Comparison of ENCODE assay signal across 16 cellular contexts in genomic region chr10:89706011-89706410, GRCh38. TPM values are rescaled to one million over a fixed set of nuclear protein-coding genes. Genes with fewer than 3 reads are reported as not detected.
DNase-seq lines count a peak whose midpoint lies in the region; ATAC-seq and TF ChIP-seq lines count a peak whose summit lies in the region.
"Had no signal": no experiment of that assay in that cellular context is flagged by ENCODE, and none has a peak within 500 bp of the region (broad histone marks: within the 10 kb centered on the region; RNA-seq: fewer than 3 reads in every experiment).

No MANE protein-coding gene starts in this region.

- H3K27me3 ChIP-seq in GM23248 (replicated peaks; ENCODE audit: insufficient read depth) = no peaks in the 10 kb centered on the region
- H3K27me3 ChIP-seq: sigmoid colon had no signal

- H3K36me3 Mint-ChIP-seq in activated T-helper 1 cell treated with anti-CD3 and anti-CD28 coated beads, Interleukin-12 subunit alpha, Interleukin-12 subunit beta, Interleukin-2, Interleukin-4 antibody, amounts not matched to agents 30 ng/mL and 10 ng/mL and 1 ng/mL, durations not matched to agents 14 hours and 24 hours and 36 hours (ENCODE audit: low read depth) = peaks cover 20% of the 10 kb centered on the region

- in situ Hi-C loops in GM23248 (cut with MboI) = loop anchor here (25.0 kb wide), 1 partner anchor 294 kb away; the partner anchor contains the start of gene IFIT5

- H3K9me3 ChIP-seq in GM23248 (ENCODE audit: low read depth) = no peaks in the 10 kb centered on the region
- H3K9me3 ChIP-seq: lower lobe of right lung, sigmoid colon had no signal

- peaks cover 93% of the 10 kb centered on the region for H3K79me2 ChIP-seq in GM23248 (ENCODE audit: insufficient read depth)

- peaks cover 33% of the 10 kb centered on the region for H3K4me1 ChIP-seq in GM23248 (ENCODE audit: insufficient read depth)

- peak overlapping the region; percentile 23 for H3K4me3 Mint-ChIP-seq in activated T-helper 1 cell treated with anti-CD3 and anti-CD28 coated beads, Interleukin-12 subunit alpha, Interleukin-12 subunit beta, Interleukin-2, Interleukin-4 antibody, amounts not matched to agents 30 ng/mL and 10 ng/mL and 1 ng/mL, durations not matched to agents 14 hours and 24 hours and 36 hours
- H3K4me3 Mint-ChIP-seq: stimulated activated memory B cell treated with anti-CD40 and anti-IgM and Interleukin-4, amounts not matched to agents 10 μg/mL and 1 μg/mL and 100 μg/mL, for 72 hours had no signal

- H3K27me3 Mint-ChIP-seq in activated T-helper 1 cell treated with anti-CD3 and anti-CD28 coated beads, Interleukin-12 subunit alpha, Interleukin-12 subunit beta, Interleukin-2, Interleukin-4 antibody, amounts not matched to agents 30 ng/mL and 10 ng/mL and 1 ng/mL, durations not matched to agents 14 hours and 24 hours and 36 hours (ENCODE audit: insufficient read depth) = no peaks in the 10 kb centered on the region
- H3K27me3 Mint-ChIP-seq: stimulated activated memory B cell treated with anti-CD40 and anti-IgM and Interleukin-4, amounts not matched to agents 10 μg/mL and 1 μg/mL and 100 μg/mL, for 72 hours had no signal

- H3K9me2 ChIP-seq in GM23248 (ENCODE audit: insufficient read depth) = no peaks in the 10 kb centered on the region

- peak overlapping the region; percentile 50 for H3K4me2 ChIP-seq in GM23248 (ENCODE audit: unreplicated experiment)

- H3K9me3 Mint-ChIP-seq in activated T-helper 1 cell treated with anti-CD3 and anti-CD28 coated beads, Interleukin-12 subunit alpha, Interleukin-12 subunit beta, Interleukin-2, Interleukin-4 antibody, amounts not matched to agents 30 ng/mL and 10 ng/mL and 1 ng/mL, durations not matched to agents 14 hours and 24 hours and 36 hours = no peaks in the 10 kb centered on the region
- H3K9me3 Mint-ChIP-seq: stimulated activated memory B cell treated with anti-CD40 and anti-IgM and Interleukin-4, amounts not matched to agents 10 μg/mL and 1 μg/mL and 100 μg/mL, for 72 hours had no signal

- TF ChIP-seq CTCF in fibroblast of the aortic adventitia (IDR thresholded peaks at IDR 0.05; ENCODE audit: insufficient read depth, low read length) = no peak

- intact Hi-C loops in activated T-helper 1 cell treated with anti-CD3 and anti-CD28 coated beads, Interleukin-12 subunit alpha, Interleukin-12 subunit beta, Interleukin-2, Interleukin-4 antibody, amounts not matched to agents 30 ng/mL and 10 ng/mL and 1 ng/mL, durations not matched to agents 14 hours and 24 hours and 36 hours (cut with micrococcal nuclease) = loop anchor here (10.0 kb wide), 2 partner anchors 159 to 821 kb away; partner anchors contain the start of gene STAMBPL1

- 0 out of 2 replicates have a peak overlapping the region, but pooled peaks have one; percentile 2 for H3K27ac ChIP-seq in GM23248
- H3K27ac ChIP-seq: lower lobe of right lung, sigmoid colon, VCaP had no signal

- H4K20me1 ChIP-seq in GM23248 (ENCODE audit: insufficient read depth) = no peaks in the 10 kb centered on the region

- peak overlapping the region; percentile 19 for H3K9ac ChIP-seq in GM23248

- peak overlapping the region; percentile 78 for H2AFZ ChIP-seq in GM23248

- H3F3A ChIP-seq in GM23248 (ENCODE audit: insufficient read depth) = peaks cover 9% of the 10 kb centered on the region; the same call in 1 of the 2 replicates

- H3K27ac Mint-ChIP-seq in activated T-helper 1 cell treated with anti-CD3 and anti-CD28 coated beads, Interleukin-12 subunit alpha, Interleukin-12 subunit beta, Interleukin-2, Interleukin-4 antibody, amounts not matched to agents 30 ng/mL and 10 ng/mL and 1 ng/mL, durations not matched to agents 14 hours and 24 hours and 36 hours = peak overlapping the region; percentile 57
- H3K27ac Mint-ChIP-seq: stimulated activated memory B cell treated with anti-CD40 and anti-IgM and Interleukin-4, amounts not matched to agents 10 μg/mL and 1 μg/mL and 100 μg/mL, for 72 hours had no signal

- DNase-seq in AG20443 (ENCODE audit: low spot score) = peak; percentile 8
- DNase-seq in GM23248 = peak; percentile 45
- no peak for DNase-seq in activated T-helper 1 cell treated with anti-CD3 and anti-CD28 coated beads, Interleukin-12 subunit alpha, Interleukin-12 subunit beta, Interleukin-2, Interleukin-4 antibody, amounts not matched to agents 30 ng/mL and 10 ng/mL and 1 ng/mL, durations not matched to agents 14 hours and 24 hours and 36 hours (ENCODE audit: low spot score)
- DNase-seq in fibroblast of the aortic adventitia (ENCODE audit: low read depth) = peak; percentile 38
- no peak for DNase-seq in T-helper 9 cell
- DNase-seq in left lobe of liver (ENCODE audit: low spot score) = no peak
- DNase-seq in cerebellar nuclear complex (lab: John Stamatoyannopoulos, UW) = no peak
- DNase-seq: amygdala, dermis blood vessel endothelial cell, lower lobe of right lung, NCI-H1048, SIG-M5, sigmoid colon had no signal

- peak overlapping the region; percentile 10; the same call in 1 of the 2 replicates for H3K4me3 ChIP-seq in GM23248
- H3K4me3 ChIP-seq in fibroblast of the aortic adventitia (ENCODE audit: low read depth, low read length) = no peak overlapping the region
- H3K4me3 ChIP-seq: lower lobe of right lung, sigmoid colon had no signal

- H3K4me1 Mint-ChIP-seq in activated T-helper 1 cell treated with anti-CD3 and anti-CD28 coated beads, Interleukin-12 subunit alpha, Interleukin-12 subunit beta, Interleukin-2, Interleukin-4 antibody, amounts not matched to agents 30 ng/mL and 10 ng/mL and 1 ng/mL, durations not matched to agents 14 hours and 24 hours and 36 hours (ENCODE audit: low read depth) = peaks cover 66% of the 10 kb centered on the region

- ATAC-seq in left lobe of liver = no peak
- ATAC-seq: HCT116; lower lobe of right lung; stimulated activated memory B cell treated with anti-CD40 and anti-IgM and Interleukin-4, amounts not matched to agents 10 μg/mL and 1 μg/mL and 100 μg/mL, for 72 hours had no signal

- no peaks in the 10 kb centered on the region for H3K36me3 ChIP-seq in GM23248 (ENCODE audit: low read depth)
- H3K36me3 ChIP-seq: lower lobe of right lung, sigmoid colon had no signal

RNA-seq across cellular contexts. Expression of gene KIF20B, which starts 4.6 kb away (rescaled TPM):
- total RNA-seq in GM23248 (2014; rRNA removed; shearing (Covaris generic)) = 7.8 and 8.9 TPM in 2 replicates
- polyA plus RNA-seq in GM23248 (2016; fragmentation: Nextera tagmentation; extraction: Ambion mirVana) = 17.1 and 17.8 TPM in 2 replicates
- total RNA-seq in activated T-helper 1 cell treated with anti-CD3 and anti-CD28 coated beads, Interleukin-12 subunit alpha, Interleukin-12 subunit beta, Interleukin-2, Interleukin-4 antibody, amounts not matched to agents 30 ng/mL and 10 ng/mL and 1 ng/mL, durations not matched to agents 14 hours and 24 hours and 36 hours = 48.7 TPM in 2 replicates
- total RNA-seq in fibroblast of the aortic adventitia (ENCODE audit: low replicate concordance) (6.1 and 25.8 TPM in 2 replicates), left lobe of liver (2.0 TPM)

Comparison
In these comparisons a context has a peak if more than half of its experiments do, and no peak if none do; other contexts are left out.
1. DNase-seq: peak in AG20443 (single experiment), GM23248 (single experiment) and fibroblast of the aortic adventitia (single experiment); none in activated T-helper 1 cell treated with anti-CD3 and anti-CD28 coated beads, Interleukin-12 subunit alpha, Interleukin-12 subunit beta, Interleukin-2, Interleukin-4 antibody, amounts not matched to agents 30 ng/mL and 10 ng/mL and 1 ng/mL, durations not matched to agents 14 hours and 24 hours and 36 hours (single experiment), T-helper 9 cell (single experiment), left lobe of liver (single experiment) and cerebellar nuclear complex (0 of 2).